26 cellular contexts compared by ENCODE assay signal in the genomic region with DNA sequence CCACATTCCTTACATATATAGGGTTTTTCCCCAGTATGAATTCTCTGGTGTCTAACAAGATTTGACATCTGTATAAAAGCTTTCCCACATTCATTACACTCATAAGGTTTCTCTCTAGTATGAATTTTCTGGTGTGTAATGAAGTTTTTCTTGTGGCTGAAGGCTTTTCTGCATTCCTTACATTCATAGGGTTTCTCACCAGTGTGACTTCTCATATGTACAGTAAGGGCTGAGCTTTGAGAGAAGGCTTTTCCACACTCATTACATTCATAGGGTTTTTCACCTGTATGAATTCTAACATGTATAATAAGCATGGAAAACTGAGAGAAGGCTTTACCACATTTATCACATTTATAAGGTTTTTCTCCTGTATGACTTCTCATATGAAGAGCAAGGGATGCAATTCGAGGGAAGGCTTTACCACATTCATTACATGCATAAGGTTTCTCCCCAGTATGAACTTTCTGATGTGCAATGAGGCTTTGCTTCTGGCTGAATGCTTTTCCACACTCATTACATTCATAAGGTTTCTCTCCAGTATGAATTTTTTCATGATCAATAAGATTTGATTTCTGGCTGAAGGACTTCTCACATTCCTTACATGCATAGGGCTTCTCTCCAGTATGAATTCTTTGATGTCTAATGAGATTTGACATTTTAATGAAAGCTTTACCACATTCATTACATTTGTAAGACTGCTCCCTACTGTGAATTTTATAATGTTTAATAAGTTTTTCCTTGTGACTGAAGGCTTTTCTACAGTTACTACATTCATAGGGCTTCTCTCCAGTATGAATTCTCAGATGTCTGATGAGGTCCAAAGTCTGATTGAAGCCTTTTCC. TPM values are rescaled to one million over a fixed set of nuclear protein-coding genes. Genes with fewer than 3 reads are reported as not detected.
DNase-seq lines count a peak whose midpoint lies in the region; ATAC-seq, FAIRE-seq and TF ChIP-seq lines count a peak whose summit lies in the region.
"Had no signal": no experiment of that assay in that cellular context is flagged by ENCODE, and none has a peak within 500 bp of the region (broad histone marks: within the 10 kb centered on the region; RNA-seq: fewer than 3 reads in every experiment).

No MANE protein-coding gene starts in this region.

- TF ChIP-seq POLR2A in H54 (IDR thresholded peaks at IDR 0.05; ENCODE audit: low read depth, low read length): no peak

- H3K4me3 ChIP-seq in muscle layer of duodenum (ENCODE audit: low read depth in 1 of 2, low read length in 2 of 2): peak overlapping the region; percentile 37 to 61
- H3K4me3 ChIP-seq: body of pancreas, lung, skin epidermis, vagina had no signal

- no peaks in the 10 kb centered on the region for H3K4me1 ChIP-seq in muscle layer of duodenum (ENCODE audit: control insufficient read depth in 1 of 2, insufficient read depth in 2 of 2, low read length in 2 of 2)
- H3K4me1 ChIP-seq: body of pancreas, parathyroid adenoma, vagina had no signal

- H3K4me1 Mint-ChIP-seq in endothelial cell (ENCODE audit: unreplicated experiment): no peaks in the 10 kb centered on the region
- H3K4me1 Mint-ChIP-seq: B cell; naive thymus-derived CD8-positive, alpha-beta T cell; T-helper 17 cell had no signal

- no peak for TF ChIP-seq CTCF in endothelial cell (IDR thresholded peaks at IDR 0.05; ENCODE audit: unreplicated experiment)

- peaks cover 45% of the 10 kb centered on the region for H3K9me3 Mint-ChIP-seq in endothelial cell (ENCODE audit: unreplicated experiment)

- peak overlapping the region; percentile 39 for H3K4me3 Mint-ChIP-seq in endothelial cell (ENCODE audit: unreplicated experiment)
- H3K4me3 Mint-ChIP-seq: activated CD8-positive, alpha-beta T cell treated with anti-CD3 and anti-CD28 coated beads for 36 hours; activated T-cell treated with anti-CD3 and anti-CD28 coated beads, Interleukin-2, amount 50 U/mL, for 24 hours; B cell; naive thymus-derived CD8-positive, alpha-beta T cell; T-helper 17 cell had no signal

- peaks cover 65 to 84% of the 10 kb centered on the region in 2 donors for H3K9me3 ChIP-seq in muscle layer of duodenum (ENCODE audit: control insufficient read depth in 1 of 2, low read length in 2 of 2)

- in situ Hi-C loops in ACHN (cut with HindIII; ENCODE audit: low pct_ligation_motif_present, low pct_unique_long_range_greater_than_20kb, low sequenced_read_pairs): no loop called here

- H3K36me3 ChIP-seq in muscle layer of duodenum (ENCODE audit: control insufficient read depth in 1 of 2, insufficient read depth in 2 of 2, low read length in 2 of 2): peaks cover 16 to 50% of the 10 kb centered on the region in 2 donors

- FAIRE-seq in H54 (lab: Jason Lieb, UNC): peak; percentile 85
- FAIRE-seq: D721Med, GM12892 had no signal

- H3K27ac Mint-ChIP-seq in endothelial cell (ENCODE audit: unreplicated experiment): no peak overlapping the region
- H3K27ac Mint-ChIP-seq: activated CD8-positive, alpha-beta T cell treated with anti-CD3 and anti-CD28 coated beads for 36 hours; activated T-cell treated with anti-CD3 and anti-CD28 coated beads, Interleukin-2, amount 50 U/mL, for 24 hours; B cell; naive thymus-derived CD8-positive, alpha-beta T cell; T-helper 17 cell had no signal

- DNase-seq in H54 (ENCODE audit: insufficient read length, low spot score) (no peak), RPMI7951 (ENCODE audit: low read depth) (peak; percentile 11), endothelial cell (ENCODE audit: low spot score) (no peak), ACHN (no peak)
- DNase-seq: activated CD8-positive, alpha-beta T cell treated with anti-CD3 and anti-CD28 coated beads for 36 hours; activated naive CD4-positive, alpha-beta T cell treated with anti-CD3 and anti-CD28 coated beads, Interleukin-2, amount 50 U/mL, for 16 hours; activated T-cell treated with anti-CD3 and anti-CD28 coated beads, Interleukin-2, amount 50 U/mL, for 24 hours; body of pancreas; erythroblast; naive thymus-derived CD8-positive, alpha-beta T cell; NCI-H2029; NCI-H510A; SHP77; stimulated activated CD4-positive, alpha-beta T cell treated with anti-CD3 and anti-CD28 coated beads, Interleukin-2, amount 100 ng/mL, for 48 hours; T-helper 17 cell; WERI-Rb-1 had no signal

- H3K36me3 Mint-ChIP-seq in endothelial cell (ENCODE audit: low read depth, unreplicated experiment): peaks cover 56% of the 10 kb centered on the region

- no peak overlapping the region for H3K27ac ChIP-seq in muscle layer of duodenum (ENCODE audit: low read length)
- H3K27ac ChIP-seq: body of pancreas, parathyroid adenoma, skin epidermis, vagina, WERI-Rb-1 had no signal

- ATAC-seq in GM19452 (IDR thresholded peaks at IDR 0.05; ENCODE audit: unreplicated experiment) (no peak), HG03460 (IDR thresholded peaks at IDR 0.05; ENCODE audit: unreplicated experiment) (no peak)
- ATAC-seq: activated CD8-positive, alpha-beta T cell treated with anti-CD3 and anti-CD28 coated beads for 36 hours; body of pancreas; naive thymus-derived CD8-positive, alpha-beta T cell; T-helper 17 cell had no signal

- H3K27me3 ChIP-seq in muscle layer of duodenum (ENCODE audit: low read depth, low read length): no peaks in the 10 kb centered on the region
- H3K27me3 ChIP-seq: body of pancreas, vagina had no signal

- no peaks in the 10 kb centered on the region for H3K27me3 Mint-ChIP-seq in endothelial cell (ENCODE audit: unreplicated experiment)
- H3K27me3 Mint-ChIP-seq: activated CD8-positive, alpha-beta T cell treated with anti-CD3 and anti-CD28 coated beads for 36 hours; activated T-cell treated with anti-CD3 and anti-CD28 coated beads, Interleukin-2, amount 50 U/mL, for 24 hours; B cell; naive thymus-derived CD8-positive, alpha-beta T cell; T-helper 17 cell had no signal

RNA-seq across cellular contexts. Expression of a gene that starts 42.6 kb away (rescaled TPM):
- 3.4 and 4.7 TPM in 2 replicates for total RNA-seq in RPMI7951 (2014; rRNA removed; shearing (Covaris generic))
- total RNA-seq in endothelial cell (ENCODE audit: unreplicated experiment): 4.9 TPM

RNA-seq across cellular contexts. Expression of a gene that starts 53.8 kb away (rescaled TPM):
- total RNA-seq in RPMI7951 (2014; rRNA removed; shearing (Covaris generic)): 12.5 and 17.9 TPM in 2 replicates
- total RNA-seq in endothelial cell (ENCODE audit: unreplicated experiment): 4.7 TPM

RNA-seq across cellular contexts. Expression of a gene that starts 55.7 kb away (rescaled TPM):
- total RNA-seq in RPMI7951 (2014; rRNA removed; shearing (Covaris generic)): 5.7 and 8.1 TPM in 2 replicates
- total RNA-seq in endothelial cell (ENCODE audit: unreplicated experiment): 9.5 TPM
